Comparison of ENCODE assay signal across 8 cellular contexts in the genomic region with DNA sequence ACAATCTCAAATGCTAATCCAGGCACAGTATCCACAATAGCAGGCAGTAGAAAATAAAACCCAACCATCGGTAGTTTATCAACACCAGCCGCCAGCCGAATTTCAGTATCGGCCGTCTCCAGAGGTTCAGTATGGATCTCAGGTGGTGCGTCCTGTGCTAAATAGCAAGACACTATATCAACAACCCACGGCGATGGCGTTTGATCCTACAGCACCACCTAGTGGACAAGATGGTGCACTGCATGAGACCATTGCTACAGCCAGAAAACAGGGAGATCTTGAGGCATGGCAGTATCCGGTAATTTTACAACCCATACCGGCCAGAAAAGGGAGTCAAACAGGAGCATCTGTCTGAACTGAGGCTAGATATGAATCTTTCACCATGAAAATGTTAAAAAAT.
A peak's percentile ranks its signal among the peaks of the same experiment; 100 is the strongest.
DNase-seq lines count a peak whose midpoint lies in the region; TF ChIP-seq lines count a peak whose summit lies in the region.
"Not testable (repeated sequence)": the region's sequence is repeated elsewhere in the genome, so short reads cannot be mapped to it uniquely, and the experiment has no call there.

No MANE protein-coding gene starts in this region.

- not testable (repeated sequence) for H4K20me1 ChIP-seq in H9 (ENCODE audit: control insufficient read depth, insufficient read depth, insufficient read length)

- POLR2A ChIA-PET in RWPE1 (lab: Yijun Ruan, JAX; ENCODE audit: low non-redundant PET): not testable (repeated sequence)

- H3K18ac ChIP-seq in H9 (ENCODE audit: insufficient read length, low read depth, low read length): not testable (repeated sequence)

- H3K4me3 ChIP-seq in epithelial cell of proximal tubule (ENCODE audit: low read depth, low read length); liver (ENCODE audit: low read depth in 1 of 3, low read length in 3 of 3): not testable (repeated sequence)

- not testable (repeated sequence) for H4K8ac ChIP-seq in H9 (replicated peaks; ENCODE audit: insufficient read length, low read depth, low read length)

- H3K27ac Mint-ChIP-seq in H9: not testable (repeated sequence)

- H3K4ac ChIP-seq in H9 (ENCODE audit: low read depth, low read length): not testable (repeated sequence)

- H3K36me3 ChIP-seq in liver (ENCODE audit: control insufficient read depth in 4 of 4, insufficient read depth in 3 of 4, low read depth in 1 of 4, low read length in 3 of 4): not testable (repeated sequence)

- not testable (repeated sequence) for H2BK12ac ChIP-seq in H9 (ENCODE audit: insufficient read length, low read depth, low read length)

- H3K14ac ChIP-seq in H9 (ENCODE audit: insufficient read depth, low read length): not testable (repeated sequence)

- not testable (repeated sequence) for H3T11ph ChIP-seq in H9 (ENCODE audit: low read length)

- H3K36me3 Mint-ChIP-seq in H9 (ENCODE audit: insufficient read depth in 1 of 3, low read depth in 3 of 3): peaks cover 18 to 33% (median 26%) of the 10 kb centered on the region in 3 experiments

- H3K27ac ChIP-seq in H9 (ENCODE audit: insufficient read length, low read depth, low read length); RWPE1; liver (ENCODE audit: low read depth in 1 of 2, low read length in 2 of 2): not testable (repeated sequence)

- not testable (repeated sequence) for H2AFZ ChIP-seq in H9 (ENCODE audit: low read length)

- not testable (repeated sequence) for H3K4me3 Mint-ChIP-seq in H9

- H2AK5ac ChIP-seq in H9 (ENCODE audit: insufficient read length, low read length): not testable (repeated sequence)

- TF ChIP-seq CTCF in H9 (conservative IDR thresholded peaks at IDR 0.05): peak; percentile 75
- peak; percentile 46 for TF ChIP-seq CTCF in RWPE1 (conservative IDR thresholded peaks at IDR 0.05; ENCODE audit: low read depth)
- peak; percentile 70 for TF ChIP-seq CTCF in epithelial cell of proximal tubule (conservative IDR thresholded peaks at IDR 0.05; ENCODE audit: low read depth, low read length)
- peak; percentile 36 for TF ChIP-seq CTCF in liver (IDR thresholded peaks at IDR 0.05; ENCODE audit: low read depth, low read length, missing input control)

- H2BK20ac ChIP-seq in H9 (ENCODE audit: low read depth, low read length, poor library complexity, severe bottlenecking): not testable (repeated sequence)

- WGBS in H9 (ENCODE audit: extremely low coverage, insufficient read length, low lambda C conversion rate): no CpG with 5 or more reads among the region's 11 CpGs
- 49% methylated on average over 11 of the region's 11 CpGs for WGBS in liver

- not testable (repeated sequence) for H3K23ac ChIP-seq in H9 (ENCODE audit: insufficient read length, low read depth, low read length)

- H3K56ac ChIP-seq in H9 (ENCODE audit: insufficient read length, low read depth, low read length): not testable (repeated sequence)

- not testable (repeated sequence) for H3K79me1 ChIP-seq in H9 (ENCODE audit: insufficient read depth, low read depth, low read length, poor library complexity, severe bottlenecking)

- H3K27me3 ChIP-seq in H9 (ENCODE audit: insufficient read depth, low read length); liver (ENCODE audit: control insufficient read depth in 4 of 4, insufficient read depth in 4 of 4, low read length in 3 of 4): not testable (repeated sequence)

- TF ChIP-seq RAD21 in liver (IDR thresholded peaks at IDR 0.05): peak in 1 of 2 donors; percentile 73

- H3K9ac ChIP-seq in H9 (ENCODE audit: extremely low read depth, insufficient read length, low read length); liver (ENCODE audit: low read depth in 1 of 2, low read length in 2 of 2): not testable (repeated sequence)

- H2BK15ac ChIP-seq in H9 (ENCODE audit: low read depth, low read length): not testable (repeated sequence)

- DNase-seq in Caki2 (ENCODE audit: low read depth) (peak; percentile 21), H9 (peak; percentile 70), NCI-H1417 (lab: John Stamatoyannopoulos, UW) (peak; percentile 6 to 43 (median 40))
- not testable (repeated sequence) for DNase-seq in RWPE1 (ENCODE audit: low spot score); epithelial cell of proximal tubule (ENCODE audit: low read depth)
- DNase-seq in activated CD8-positive, alpha-beta memory T cell treated with anti-CD3 and anti-CD28 coated beads, Interleukin-2, amount 50 U/mL, for 48 hours: peak; percentile 53
- peak in 2 of 3 donors; percentile 1 to 8 for DNase-seq in stimulated activated CD4-positive, alpha-beta T cell treated with anti-CD3 and anti-CD28 coated beads, TNF-alpha, amount 100 ng/mL, for 48 hours (ENCODE audit: low read depth in 3 of 3)

- H4K91ac ChIP-seq in H9 (ENCODE audit: insufficient read length, low read depth, low read length): not testable (repeated sequence)

- not testable (repeated sequence) for H3K23me2 ChIP-seq in H9 (ENCODE audit: insufficient read length, low read depth, low read length, poor library complexity, severe bottlenecking)

- CTCF ChIA-PET in RWPE1 (lab: Yijun Ruan, JAX): not testable (repeated sequence)

- H3K4me2 ChIP-seq in H9 (ENCODE audit: insufficient read depth, insufficient read length, low read length): not testable (repeated sequence)

- not testable (repeated sequence) for H4K5ac ChIP-seq in H9 (ENCODE audit: insufficient read length, low read depth, low read length)

- not testable (repeated sequence) for H2BK5ac ChIP-seq in H9 (ENCODE audit: insufficient read length, low read length)

- not testable (repeated sequence) for H3K27me3 Mint-ChIP-seq in H9 (ENCODE audit: low read depth)

- in situ Hi-C loops in Caki2 (cut with HindIII; ENCODE audit: low pct_unique_long_range_greater_than_20kb, low sequenced_read_pairs): not testable (repeated sequence)

- H3K4me1 ChIP-seq in H9 (ENCODE audit: insufficient read depth, low read length); liver (ENCODE audit: control insufficient read depth in 4 of 4, insufficient read depth in 4 of 4, low read length in 3 of 4): not testable (repeated sequence)

- H3K9me3 ChIP-seq in H9 (ENCODE audit: control insufficient read depth, low read depth, low read length): not testable (repeated sequence)
- peaks cover 0 to 10% (median 0%) of the 10 kb centered on the region in 4 donors for H3K9me3 ChIP-seq in liver (ENCODE audit: control insufficient read depth in 4 of 4, low read length in 3 of 4)

- H3K4me1 Mint-ChIP-seq in H9: not testable (repeated sequence)

- H3K9me3 Mint-ChIP-seq in H9: peaks cover 40 to 44% of the 10 kb centered on the region in 2 experiments

- not testable (repeated sequence) for H2BK120ac ChIP-seq in H9 (ENCODE audit: low read depth, low read length, poor library complexity, severe bottlenecking)

- H3K79me2 ChIP-seq in H9 (ENCODE audit: insufficient read depth, low read length): not testable (repeated sequence)
